12 cellular contexts compared by ENCODE assay signal in genomic region chr6:148358196-148358785, GRCh38.
A peak's percentile ranks its signal among the peaks of the same experiment; 100 is the strongest.
DNase-seq lines count a peak whose midpoint lies in the region; ATAC-seq and TF ChIP-seq lines count a peak whose summit lies in the region.
"Had no signal": no experiment of that assay in that cellular context is flagged by ENCODE, and none has a peak within 500 bp of the region (broad histone marks: within the 10 kb centered on the region; RNA-seq: fewer than 3 reads in every experiment).

No MANE protein-coding gene starts in this region.

- no peaks in the 10 kb centered on the region for H3K36me3 ChIP-seq in tibial artery
- H3K36me3 ChIP-seq: stomach had no signal

- TF ChIP-seq POLR2A in NB4 (IDR thresholded peaks at IDR 0.05; ENCODE audit: extremely low read depth, insufficient read length) = no peak

- peak; percentile 21 for DNase-seq in NB4 (ENCODE audit: low read depth)
- DNase-seq in central memory CD4-positive, alpha-beta T cell = peak; percentile 15
- peak; percentile 75 to 83 for DNase-seq in tibial artery
- DNase-seq in stimulated activated naive CD8-positive, alpha-beta T cell treated with anti-CD3 and anti-CD28 coated beads, Interleukin-15, Interleukin-2, amounts not matched to agents 100 U/mL and 50 U/mL, for 24 hours = no peak
- no peak for DNase-seq in stimulated activated CD4-positive, alpha-beta T cell treated with anti-CD3 and anti-CD28 coated beads, Interleukin-2, amount 100 ng/mL, for 24 hours
- no peak for DNase-seq in activated effector memory CD4-positive, alpha-beta T cell treated with anti-CD3 and anti-CD28 coated beads, Interleukin-2, amount 50 U/mL, for 16 hours
- DNase-seq: activated naive CD4-positive, alpha-beta T cell treated with anti-CD3 and anti-CD28 coated beads, Interleukin-2, amount 10 ng/mL, durations not matched to agents 7 days and 5 days; NCI-H187; stomach had no signal

- no peak for TF ChIP-seq CTCF in NB4 (IDR thresholded peaks at IDR 0.05; ENCODE audit: low read depth, low read length)
- TF ChIP-seq CTCF in tibial artery (IDR thresholded peaks at IDR 0.05) = no peak

- no peaks in the 10 kb centered on the region for H3K9me3 ChIP-seq in tibial artery
- H3K9me3 ChIP-seq: stomach had no signal

- H3K27ac ChIP-seq in layer of hippocampus (ENCODE audit: low read depth, low read length) (peak overlapping the region; percentile 30), tibial artery (no peak overlapping the region)

- ATAC-seq in stimulated activated naive CD8-positive, alpha-beta T cell treated with anti-CD3 and anti-CD28 coated beads, Interleukin-15, Interleukin-2, amounts not matched to agents 100 U/mL and 50 U/mL, for 24 hours = no peak
- ATAC-seq in GM18873 (IDR thresholded peaks at IDR 0.05; ENCODE audit: low FRiP score, unreplicated experiment) = no peak
- ATAC-seq: activated CD4-positive, CD25-positive, alpha-beta regulatory T cell treated with anti-CD3 and anti-CD28 coated beads, Interleukin-2, amount 50 U/mL, for 24 hours had no signal

- intact Hi-C loops in tibial artery (cut with DNase I; ENCODE audit: low total_unique reads) = no loop called here

- no peaks in the 10 kb centered on the region for H3K27me3 ChIP-seq in layer of hippocampus (ENCODE audit: control insufficient read depth, insufficient read depth, low read length)
- no peaks in the 10 kb centered on the region for H3K27me3 ChIP-seq in tibial artery
- H3K27me3 ChIP-seq: stomach had no signal

- no peak overlapping the region for H3K4me3 ChIP-seq in NB4 (ENCODE audit: low read depth, low read length)
- H3K4me3 ChIP-seq in tibial artery = no peak overlapping the region
- H3K4me3 ChIP-seq: stomach had no signal

- peaks cover 0 to 55% (median 11%) of the 10 kb centered on the region in 4 donors for H3K4me1 ChIP-seq in tibial artery

Comparison
In these comparisons a context has a peak if more than half of its experiments do, and no peak if none do; other contexts are left out.
1. DNase-seq: peak in NB4 (single experiment), central memory CD4-positive, alpha-beta T cell (single experiment) and tibial artery (2 of 2); none in stimulated activated naive CD8-positive, alpha-beta T cell treated with anti-CD3 and anti-CD28 coated beads, Interleukin-15, Interleukin-2, amounts not matched to agents 100 U/mL and 50 U/mL, for 24 hours (single experiment), stimulated activated CD4-positive, alpha-beta T cell treated with anti-CD3 and anti-CD28 coated beads, Interleukin-2, amount 100 ng/mL, for 24 hours (0 of 2) and activated effector memory CD4-positive, alpha-beta T cell treated with anti-CD3 and anti-CD28 coated beads, Interleukin-2, amount 50 U/mL, for 16 hours (single experiment).